1 cellular context compared by ENCODE assay signal in the genomic region with DNA sequence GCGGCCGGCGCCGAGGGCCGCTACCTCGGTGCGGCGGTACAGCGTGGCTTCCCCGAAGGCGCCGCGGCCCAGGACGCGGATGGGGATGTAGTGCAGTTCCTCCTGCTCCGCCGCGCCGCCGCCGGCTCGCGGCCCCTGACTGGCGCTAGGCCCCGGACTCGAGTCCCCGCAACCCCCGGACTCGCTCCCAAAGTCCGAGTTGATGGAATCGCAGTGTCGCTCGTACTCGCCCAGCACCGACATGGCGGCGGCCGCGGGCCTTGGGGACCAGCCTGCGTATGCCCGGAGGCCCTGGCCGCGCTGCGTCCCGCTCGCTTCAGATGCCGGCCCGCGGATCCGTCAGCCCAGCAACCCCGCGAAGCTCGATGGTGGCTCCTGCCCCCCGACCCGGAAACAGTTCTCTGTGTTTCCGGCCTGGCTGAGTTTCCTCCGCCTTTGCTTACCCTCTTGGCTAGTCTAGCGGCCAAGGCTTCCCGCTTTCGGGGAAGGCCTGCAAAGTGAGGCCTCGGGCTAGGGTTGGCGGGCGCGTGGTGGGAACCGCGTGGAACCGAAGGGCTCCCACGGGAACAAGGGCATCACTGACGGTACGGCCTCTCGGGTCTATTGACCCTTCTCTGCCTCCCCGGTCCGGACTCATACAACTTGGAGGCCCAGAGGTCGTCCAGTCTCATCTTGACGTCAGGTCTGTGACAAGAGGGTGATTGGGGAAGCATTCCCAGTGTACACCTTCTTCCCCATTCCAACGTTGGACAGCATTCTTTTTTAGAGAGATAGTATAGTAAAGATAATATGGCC.
TF ChIP-seq lines count a peak whose summit lies in the region.

Gene NEK9 (minus strand): TSS at position 370 of the 795 bp plus-strand sequence. CDS start 127 bp downstream, at position 243.

TF ChIP-seq in K562, 482 proteins besides CTCF, POLR2A, EP300 and RAD21 (continued from another document and continues in another):
- TF ChIP-seq, protein P1, sequence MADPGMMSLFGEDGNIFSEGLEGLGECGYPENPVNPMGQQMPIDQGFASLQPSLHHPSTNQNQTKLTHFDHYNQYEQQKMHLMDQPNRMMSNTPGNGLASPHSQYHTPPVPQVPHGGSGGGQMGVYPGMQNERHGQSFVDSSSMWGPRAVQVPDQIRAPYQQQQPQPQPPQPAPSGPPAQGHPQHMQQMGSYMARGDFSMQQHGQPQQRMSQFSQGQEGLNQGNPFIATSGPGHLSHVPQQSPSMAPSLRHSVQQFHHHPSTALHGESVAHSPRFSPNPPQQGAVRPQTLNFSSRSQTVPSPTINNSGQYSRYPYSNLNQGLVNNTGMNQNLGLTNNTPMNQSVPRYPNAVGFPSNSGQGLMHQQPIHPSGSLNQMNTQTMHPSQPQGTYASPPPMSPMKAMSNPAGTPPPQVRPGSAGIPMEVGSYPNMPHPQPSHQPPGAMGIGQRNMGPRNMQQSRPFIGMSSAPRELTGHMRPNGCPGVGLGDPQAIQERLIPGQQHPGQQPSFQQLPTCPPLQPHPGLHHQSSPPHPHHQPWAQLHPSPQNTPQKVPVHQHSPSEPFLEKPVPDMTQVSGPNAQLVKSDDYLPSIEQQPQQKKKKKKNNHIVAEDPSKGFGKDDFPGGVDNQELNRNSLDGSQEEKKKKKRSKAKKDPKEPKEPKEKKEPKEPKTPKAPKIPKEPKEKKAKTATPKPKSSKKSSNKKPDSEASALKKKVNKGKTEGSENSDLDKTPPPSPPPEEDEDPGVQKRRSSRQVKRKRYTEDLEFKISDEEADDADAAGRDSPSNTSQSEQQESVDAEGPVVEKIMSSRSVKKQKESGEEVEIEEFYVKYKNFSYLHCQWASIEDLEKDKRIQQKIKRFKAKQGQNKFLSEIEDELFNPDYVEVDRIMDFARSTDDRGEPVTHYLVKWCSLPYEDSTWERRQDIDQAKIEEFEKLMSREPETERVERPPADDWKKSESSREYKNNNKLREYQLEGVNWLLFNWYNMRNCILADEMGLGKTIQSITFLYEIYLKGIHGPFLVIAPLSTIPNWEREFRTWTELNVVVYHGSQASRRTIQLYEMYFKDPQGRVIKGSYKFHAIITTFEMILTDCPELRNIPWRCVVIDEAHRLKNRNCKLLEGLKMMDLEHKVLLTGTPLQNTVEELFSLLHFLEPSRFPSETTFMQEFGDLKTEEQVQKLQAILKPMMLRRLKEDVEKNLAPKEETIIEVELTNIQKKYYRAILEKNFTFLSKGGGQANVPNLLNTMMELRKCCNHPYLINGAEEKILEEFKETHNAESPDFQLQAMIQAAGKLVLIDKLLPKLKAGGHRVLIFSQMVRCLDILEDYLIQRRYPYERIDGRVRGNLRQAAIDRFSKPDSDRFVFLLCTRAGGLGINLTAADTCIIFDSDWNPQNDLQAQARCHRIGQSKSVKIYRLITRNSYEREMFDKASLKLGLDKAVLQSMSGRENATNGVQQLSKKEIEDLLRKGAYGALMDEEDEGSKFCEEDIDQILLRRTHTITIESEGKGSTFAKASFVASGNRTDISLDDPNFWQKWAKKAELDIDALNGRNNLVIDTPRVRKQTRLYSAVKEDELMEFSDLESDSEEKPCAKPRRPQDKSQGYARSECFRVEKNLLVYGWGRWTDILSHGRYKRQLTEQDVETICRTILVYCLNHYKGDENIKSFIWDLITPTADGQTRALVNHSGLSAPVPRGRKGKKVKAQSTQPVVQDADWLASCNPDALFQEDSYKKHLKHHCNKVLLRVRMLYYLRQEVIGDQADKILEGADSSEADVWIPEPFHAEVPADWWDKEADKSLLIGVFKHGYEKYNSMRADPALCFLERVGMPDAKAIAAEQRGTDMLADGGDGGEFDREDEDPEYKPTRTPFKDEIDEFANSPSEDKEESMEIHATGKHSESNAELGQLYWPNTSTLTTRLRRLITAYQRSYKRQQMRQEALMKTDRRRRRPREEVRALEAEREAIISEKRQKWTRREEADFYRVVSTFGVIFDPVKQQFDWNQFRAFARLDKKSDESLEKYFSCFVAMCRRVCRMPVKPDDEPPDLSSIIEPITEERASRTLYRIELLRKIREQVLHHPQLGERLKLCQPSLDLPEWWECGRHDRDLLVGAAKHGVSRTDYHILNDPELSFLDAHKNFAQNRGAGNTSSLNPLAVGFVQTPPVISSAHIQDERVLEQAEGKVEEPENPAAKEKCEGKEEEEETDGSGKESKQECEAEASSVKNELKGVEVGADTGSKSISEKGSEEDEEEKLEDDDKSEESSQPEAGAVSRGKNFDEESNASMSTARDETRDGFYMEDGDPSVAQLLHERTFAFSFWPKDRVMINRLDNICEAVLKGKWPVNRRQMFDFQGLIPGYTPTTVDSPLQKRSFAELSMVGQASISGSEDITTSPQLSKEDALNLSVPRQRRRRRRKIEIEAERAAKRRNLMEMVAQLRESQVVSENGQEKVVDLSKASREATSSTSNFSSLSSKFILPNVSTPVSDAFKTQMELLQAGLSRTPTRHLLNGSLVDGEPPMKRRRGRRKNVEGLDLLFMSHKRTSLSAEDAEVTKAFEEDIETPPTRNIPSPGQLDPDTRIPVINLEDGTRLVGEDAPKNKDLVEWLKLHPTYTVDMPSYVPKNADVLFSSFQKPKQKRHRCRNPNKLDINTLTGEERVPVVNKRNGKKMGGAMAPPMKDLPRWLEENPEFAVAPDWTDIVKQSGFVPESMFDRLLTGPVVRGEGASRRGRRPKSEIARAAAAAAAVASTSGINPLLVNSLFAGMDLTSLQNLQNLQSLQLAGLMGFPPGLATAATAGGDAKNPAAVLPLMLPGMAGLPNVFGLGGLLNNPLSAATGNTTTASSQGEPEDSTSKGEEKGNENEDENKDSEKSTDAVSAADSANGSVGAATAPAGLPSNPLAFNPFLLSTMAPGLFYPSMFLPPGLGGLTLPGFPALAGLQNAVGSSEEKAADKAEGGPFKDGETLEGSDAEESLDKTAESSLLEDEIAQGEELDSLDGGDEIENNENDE (IDR thresholded peaks at IDR 0.05; ENCODE audit: low read depth, low read length) = no peak
- TF ChIP-seq ID3 (CRISPR knock-in tag; IDR thresholded peaks at IDR 0.05) (no peak), ID3 (tag; IDR thresholded peaks at IDR 0.05) (0 out of 2 replicates have a peak, but pooled peaks have one; percentile 51), KLF16 (IDR thresholded peaks at IDR 0.05) (no peak), KDM4B (IDR thresholded peaks at IDR 0.05; ENCODE audit: borderline replicate concordance in 2 of 2, low read depth in 1 of 2) (peak in 1 of 2 experiments; percentile 54; a peak in 1 of 4 replicates), ZNF274 (IDR thresholded peaks at IDR 0.05; ENCODE audit: borderline replicate concordance, low read depth, low read length) (no peak), GTF2E2 (tag; IDR thresholded peaks at IDR 0.05) (peak; percentile 58; the same call in 1 of the 2 replicates), THRA (IDR thresholded peaks at IDR 0.05) (no peak), IFI16 (CRISPR knock-in tag; IDR thresholded peaks at IDR 0.05) (no peak), ZBTB7A (IDR thresholded peaks at IDR 0.05; ENCODE audit: borderline replicate concordance, control insufficient read depth, low read depth, low read length) (peak; percentile 36; the same call in 1 of the 2 replicates), MYNN (IDR thresholded peaks at IDR 0.05) (no peak), MYNN (CRISPR knock-in tag; IDR thresholded peaks at IDR 0.05) (no peak), HOXB6 (CRISPR knock-in tag; IDR thresholded peaks at IDR 0.05; ENCODE audit: borderline replicate concordance) (no peak), ERF (CRISPR knock-in tag; IDR thresholded peaks at IDR 0.05) (0 out of 2 replicates have a peak, but pooled peaks have one; percentile 41), CBX3 (IDR thresholded peaks at IDR 0.05; ENCODE audit: borderline replicate concordance in 1 of 2, low read length in 2 of 2) (peak in 1 of 2 experiments; percentile 32; a peak in 1 of 3 replicates), MAZ (CRISPR knock-in tag; conservative IDR thresholded peaks at IDR 0.05 in 1 of 2, IDR thresholded peaks at IDR 0.05 in 1 of 2) (peak; percentile 44 to 72; a peak in 3 of 4 replicates), MTA2 (IDR thresholded peaks at IDR 0.05; ENCODE audit: low read depth) (peak; percentile 40; the same call in 1 of the 2 replicates), ETV5 (CRISPR knock-in tag; IDR thresholded peaks at IDR 0.05; ENCODE audit: low read depth) (peak; percentile 69; the same call in 1 of the 2 replicates), GABPB1 (CRISPR knock-in tag; IDR thresholded peaks at IDR 0.05) (peak; percentile 98), CREB1 (IDR thresholded peaks at IDR 0.05) (no peak), CREB1 (CRISPR knock-in tag; IDR thresholded peaks at IDR 0.05) (peak; percentile 59; the same call in 1 of the 2 replicates), ELF1 (tag; IDR thresholded peaks at IDR 0.05) (peak; percentile 71), NKRF (IDR thresholded peaks at IDR 0.05; ENCODE audit: borderline replicate concordance) (no peak), PCBP1 (IDR thresholded peaks at IDR 0.05; ENCODE audit: low read depth, low read length, poor library complexity, severe bottlenecking) (peak; percentile 81)
- TF ChIP-seq, protein P2, sequence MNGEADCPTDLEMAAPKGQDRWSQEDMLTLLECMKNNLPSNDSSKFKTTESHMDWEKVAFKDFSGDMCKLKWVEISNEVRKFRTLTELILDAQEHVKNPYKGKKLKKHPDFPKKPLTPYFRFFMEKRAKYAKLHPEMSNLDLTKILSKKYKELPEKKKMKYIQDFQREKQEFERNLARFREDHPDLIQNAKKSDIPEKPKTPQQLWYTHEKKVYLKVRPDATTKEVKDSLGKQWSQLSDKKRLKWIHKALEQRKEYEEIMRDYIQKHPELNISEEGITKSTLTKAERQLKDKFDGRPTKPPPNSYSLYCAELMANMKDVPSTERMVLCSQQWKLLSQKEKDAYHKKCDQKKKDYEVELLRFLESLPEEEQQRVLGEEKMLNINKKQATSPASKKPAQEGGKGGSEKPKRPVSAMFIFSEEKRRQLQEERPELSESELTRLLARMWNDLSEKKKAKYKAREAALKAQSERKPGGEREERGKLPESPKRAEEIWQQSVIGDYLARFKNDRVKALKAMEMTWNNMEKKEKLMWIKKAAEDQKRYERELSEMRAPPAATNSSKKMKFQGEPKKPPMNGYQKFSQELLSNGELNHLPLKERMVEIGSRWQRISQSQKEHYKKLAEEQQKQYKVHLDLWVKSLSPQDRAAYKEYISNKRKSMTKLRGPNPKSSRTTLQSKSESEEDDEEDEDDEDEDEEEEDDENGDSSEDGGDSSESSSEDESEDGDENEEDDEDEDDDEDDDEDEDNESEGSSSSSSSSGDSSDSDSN (IDR thresholded peaks at IDR 0.05; ENCODE audit: borderline replicate concordance in 1 of 2, low read depth in 2 of 2, low read length in 2 of 2) = peak; percentile 28 to 40; a peak in 2 of 4 replicates
- TF ChIP-seq, protein P3, sequence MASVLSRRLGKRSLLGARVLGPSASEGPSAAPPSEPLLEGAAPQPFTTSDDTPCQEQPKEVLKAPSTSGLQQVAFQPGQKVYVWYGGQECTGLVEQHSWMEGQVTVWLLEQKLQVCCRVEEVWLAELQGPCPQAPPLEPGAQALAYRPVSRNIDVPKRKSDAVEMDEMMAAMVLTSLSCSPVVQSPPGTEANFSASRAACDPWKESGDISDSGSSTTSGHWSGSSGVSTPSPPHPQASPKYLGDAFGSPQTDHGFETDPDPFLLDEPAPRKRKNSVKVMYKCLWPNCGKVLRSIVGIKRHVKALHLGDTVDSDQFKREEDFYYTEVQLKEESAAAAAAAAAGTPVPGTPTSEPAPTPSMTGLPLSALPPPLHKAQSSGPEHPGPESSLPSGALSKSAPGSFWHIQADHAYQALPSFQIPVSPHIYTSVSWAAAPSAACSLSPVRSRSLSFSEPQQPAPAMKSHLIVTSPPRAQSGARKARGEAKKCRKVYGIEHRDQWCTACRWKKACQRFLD (CRISPR knock-in tag; IDR thresholded peaks at IDR 0.05) = peak; percentile 91
- TF ChIP-seq, protein P4, sequence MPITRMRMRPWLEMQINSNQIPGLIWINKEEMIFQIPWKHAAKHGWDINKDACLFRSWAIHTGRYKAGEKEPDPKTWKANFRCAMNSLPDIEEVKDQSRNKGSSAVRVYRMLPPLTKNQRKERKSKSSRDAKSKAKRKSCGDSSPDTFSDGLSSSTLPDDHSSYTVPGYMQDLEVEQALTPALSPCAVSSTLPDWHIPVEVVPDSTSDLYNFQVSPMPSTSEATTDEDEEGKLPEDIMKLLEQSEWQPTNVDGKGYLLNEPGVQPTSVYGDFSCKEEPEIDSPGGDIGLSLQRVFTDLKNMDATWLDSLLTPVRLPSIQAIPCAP (CRISPR knock-in tag; IDR thresholded peaks at IDR 0.05; ENCODE audit: borderline replicate concordance) = no peak
- TF ChIP-seq, protein P5, sequence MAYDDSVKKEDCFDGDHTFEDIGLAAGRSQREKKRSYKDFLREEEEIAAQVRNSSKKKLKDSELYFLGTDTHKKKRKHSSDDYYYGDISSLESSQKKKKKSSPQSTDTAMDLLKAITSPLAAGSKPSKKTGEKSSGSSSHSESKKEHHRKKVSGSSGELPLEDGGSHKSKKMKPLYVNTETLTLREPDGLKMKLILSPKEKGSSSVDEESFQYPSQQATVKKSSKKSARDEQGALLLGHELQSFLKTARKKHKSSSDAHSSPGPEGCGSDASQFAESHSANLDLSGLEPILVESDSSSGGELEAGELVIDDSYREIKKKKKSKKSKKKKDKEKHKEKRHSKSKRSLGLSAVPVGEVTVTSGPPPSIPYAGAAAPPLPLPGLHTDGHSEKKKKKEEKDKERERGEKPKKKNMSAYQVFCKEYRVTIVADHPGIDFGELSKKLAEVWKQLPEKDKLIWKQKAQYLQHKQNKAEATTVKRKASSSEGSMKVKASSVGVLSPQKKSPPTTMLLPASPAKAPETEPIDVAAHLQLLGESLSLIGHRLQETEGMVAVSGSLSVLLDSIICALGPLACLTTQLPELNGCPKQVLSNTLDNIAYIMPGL (CRISPR knock-in tag; IDR thresholded peaks at IDR 0.05) = peak; percentile 58; the same call in 1 of the 2 replicates
